In the genomic region with DNA sequence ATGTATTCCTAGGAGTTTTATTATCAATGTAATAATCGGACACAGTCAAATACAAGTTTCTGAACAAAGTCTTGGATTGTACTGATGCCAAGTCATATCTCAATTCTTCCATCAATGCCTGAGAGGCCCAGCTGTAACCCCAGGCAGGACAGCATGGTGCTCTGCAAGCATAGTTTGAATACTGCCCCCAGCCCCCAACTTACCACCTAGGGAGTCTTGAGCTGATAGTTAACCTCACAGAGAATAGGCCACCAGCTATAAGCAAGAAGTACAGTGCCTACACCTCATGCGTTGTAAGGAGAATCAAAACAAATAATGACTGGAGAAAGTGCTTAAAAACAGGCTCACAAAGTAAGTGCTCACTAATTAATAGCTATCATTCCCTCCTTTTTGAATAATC, we compare ENCODE assay signal across 10 cellular contexts. TPM values are rescaled to one million over a fixed set of nuclear protein-coding genes. Genes with fewer than 3 reads are reported as not detected.
DNase-seq lines count a peak whose midpoint lies in the region; ATAC-seq and TF ChIP-seq lines count a peak whose summit lies in the region.
"Had no signal": no experiment of that assay in that cellular context is flagged by ENCODE, and none has a peak within 500 bp of the region (broad histone marks: within the 10 kb centered on the region; RNA-seq: fewer than 3 reads in every experiment).

No MANE protein-coding gene starts in this region.

- no peaks in the 10 kb centered on the region for H3K9me3 Mint-ChIP-seq in activated CD8-positive, alpha-beta T cell treated with anti-CD3 and anti-CD28 coated beads, Interleukin-2, amount 10 ng/mL, durations not matched to agents 7 days and 5 days (ENCODE audit: insufficient read depth)

- CTCF ChIA-PET in activated CD8-positive, alpha-beta T cell treated with anti-CD3 and anti-CD28 coated beads, Interleukin-2, amount 10 ng/mL, durations not matched to agents 7 days and 5 days (lab: Charles Lee) = no interaction called here

- no peaks in the 10 kb centered on the region for H3K27me3 Mint-ChIP-seq in activated CD8-positive, alpha-beta T cell treated with anti-CD3 and anti-CD28 coated beads, Interleukin-2, amount 10 ng/mL, durations not matched to agents 7 days and 5 days (ENCODE audit: low read depth)

- peaks cover 41% of the 10 kb centered on the region for H3K4me1 Mint-ChIP-seq in activated CD8-positive, alpha-beta T cell treated with anti-CD3 and anti-CD28 coated beads, Interleukin-2, amount 10 ng/mL, durations not matched to agents 7 days and 5 days (ENCODE audit: low read depth)

- no peaks in the 10 kb centered on the region for H3K9me3 ChIP-seq in right cardiac atrium (ENCODE audit: control insufficient read depth, low read length)
- H3K9me3 ChIP-seq in right atrium auricular region = no peaks in the 10 kb centered on the region
- H3K9me3 ChIP-seq in iPS-18a (ENCODE audit: control insufficient read depth, low read depth, low read length) = no peaks in the 10 kb centered on the region
- H3K9me3 ChIP-seq in upper lobe of right lung = no peaks in the 10 kb centered on the region

- TF ChIP-seq CTCF in right atrium auricular region (IDR thresholded peaks at IDR 0.05) = no peak
- no peak for TF ChIP-seq CTCF in upper lobe of right lung (IDR thresholded peaks at IDR 0.05)

- DNase-seq in right cardiac atrium = no peak
- DNase-seq in right atrium auricular region (ENCODE audit: low spot score) = no peak
- no peak for DNase-seq in activated CD8-positive, alpha-beta T cell treated with anti-CD3 and anti-CD28 coated beads, Interleukin-2, amount 10 ng/mL, durations not matched to agents 7 days and 5 days
- DNase-seq in upper lobe of right lung = no peak
- DNase-seq in AML-193 (lab: John Stamatoyannopoulos, UW) = no peak
- DNase-seq: DMS79 treated with DMSO at 0.1 percent for 48 hours had no signal

- WGBS in right cardiac atrium = 48% methylated on average over 2 of the region's 2 CpGs

- H3K4me3 ChIP-seq in right cardiac atrium (ENCODE audit: low read length) (peak overlapping the region; percentile 28), right atrium auricular region (no peak overlapping the region), iPS-18a (ENCODE audit: low read length) (peak overlapping the region; percentile 100), upper lobe of right lung (peak overlapping the region; percentile 85)

- H3K27ac ChIP-seq in right cardiac atrium (ENCODE audit: low read length) (no peak overlapping the region), right atrium auricular region (no peak overlapping the region), iPS-18a (ENCODE audit: low read length) (no peak overlapping the region), upper lobe of right lung (no peak overlapping the region)

- H3K27me3 ChIP-seq in right cardiac atrium (ENCODE audit: control insufficient read depth, insufficient read depth) = no peaks in the 10 kb centered on the region
- H3K27me3 ChIP-seq in right atrium auricular region = no peaks in the 10 kb centered on the region
- H3K27me3 ChIP-seq in iPS-18a (ENCODE audit: control insufficient read depth, insufficient read depth, low read length) = no peaks in the 10 kb centered on the region
- no peaks in the 10 kb centered on the region for H3K27me3 ChIP-seq in upper lobe of right lung

- H3K4me1 ChIP-seq in right cardiac atrium (ENCODE audit: control insufficient read depth, insufficient read depth, low read length) (peaks cover 2% of the 10 kb centered on the region), right atrium auricular region (peaks cover 0 to 40% of the 10 kb centered on the region in 2 donors), iPS-18a (ENCODE audit: control insufficient read depth, low read depth, low read length) (peaks cover 16% of the 10 kb centered on the region), upper lobe of right lung (peaks cover 40% of the 10 kb centered on the region)

- H3K27ac Mint-ChIP-seq in activated CD8-positive, alpha-beta T cell treated with anti-CD3 and anti-CD28 coated beads, Interleukin-2, amount 10 ng/mL, durations not matched to agents 7 days and 5 days = peak overlapping the region; percentile 54

- peak overlapping the region; percentile 90 for H3K4me3 Mint-ChIP-seq in activated CD8-positive, alpha-beta T cell treated with anti-CD3 and anti-CD28 coated beads, Interleukin-2, amount 10 ng/mL, durations not matched to agents 7 days and 5 days

- peaks cover 22% of the 10 kb centered on the region for H3K36me3 Mint-ChIP-seq in activated CD8-positive, alpha-beta T cell treated with anti-CD3 and anti-CD28 coated beads, Interleukin-2, amount 10 ng/mL, durations not matched to agents 7 days and 5 days (ENCODE audit: low read depth)

- no peak overlapping the region for H3K9ac ChIP-seq in iPS-18a (ENCODE audit: low read length)

- ATAC-seq in right cardiac atrium = no peak
- ATAC-seq in activated CD8-positive, alpha-beta T cell treated with anti-CD3 and anti-CD28 coated beads, Interleukin-2, amount 10 ng/mL, durations not matched to agents 7 days and 5 days = no peak
- no peak for ATAC-seq in upper lobe of right lung
- ATAC-seq in GM18909 (IDR thresholded peaks at IDR 0.05; ENCODE audit: poor library complexity, unreplicated experiment) = no peak
- ATAC-seq in HG03108 (IDR thresholded peaks at IDR 0.05; ENCODE audit: unreplicated experiment) = no peak

- H3K36me3 ChIP-seq in right atrium auricular region (no peaks in the 10 kb centered on the region), iPS-18a (ENCODE audit: control insufficient read depth, low read depth, low read length) (peaks cover 17% of the 10 kb centered on the region), upper lobe of right lung (no peaks in the 10 kb centered on the region)

- intact Hi-C loops in right cardiac atrium (cut with DNase I) = no loop called here
- intact Hi-C loops in upper lobe of right lung (cut with DNase I) = no loop called here

- POLR2A ChIA-PET in activated CD8-positive, alpha-beta T cell treated with anti-CD3 and anti-CD28 coated beads, Interleukin-2, amount 10 ng/mL, durations not matched to agents 7 days and 5 days (lab: Charles Lee) = no interaction called here

RNA-seq across cellular contexts. Expression of a gene that starts 2.7 kb away (rescaled TPM):
- 10 to 100 TPM; 10.4 to 15.6 (median 14.6) TPM for total RNA-seq in right cardiac atrium
- polyA plus RNA-seq in right cardiac atrium = 6.5 TPM
- total RNA-seq in right atrium auricular region = 1 to 10 TPM; 7.8 to 8.9 TPM
- 10 to 100 TPM; 51.2 to 62.4 TPM for total RNA-seq in activated CD8-positive, alpha-beta T cell treated with anti-CD3 and anti-CD28 coated beads, Interleukin-2, amount 10 ng/mL, durations not matched to agents 7 days and 5 days
- total RNA-seq in upper lobe of right lung = 30.7 TPM

RNA-seq across cellular contexts. Expression of a gene that starts 3.1 kb away (rescaled TPM):
- total RNA-seq in right cardiac atrium (10 to 100 TPM; 12.6 to 13.6 (median 12.8) TPM), right atrium auricular region (1 to 10 TPM; 5.1 to 8.6 TPM), upper lobe of right lung (28.8 TPM)
- 7.2 TPM for polyA plus RNA-seq in right cardiac atrium
- total RNA-seq in activated CD8-positive, alpha-beta T cell treated with anti-CD3 and anti-CD28 coated beads, Interleukin-2, amount 10 ng/mL, durations not matched to agents 7 days and 5 days = 10 to 100 TPM; 21.3 to 25.5 TPM

RNA-seq across cellular contexts. Expression of a gene that starts 44.6 kb away (rescaled TPM):
- not detected for total RNA-seq in right cardiac atrium
- not detected for polyA plus RNA-seq in right cardiac atrium
- total RNA-seq in right atrium auricular region = not detected
- total RNA-seq in activated CD8-positive, alpha-beta T cell treated with anti-CD3 and anti-CD28 coated beads, Interleukin-2, amount 10 ng/mL, durations not matched to agents 7 days and 5 days = not detected
- total RNA-seq in upper lobe of right lung = not detected
- total RNA-seq: T-helper 1 cell treated with Interleukin-12 subunit alpha and Interleukin-12 subunit beta and Interleukin-4 antibody, amounts not matched to agents 30 ng/mL and 1 ng/mL, for 36 hours had no signal

Comparison
In these comparisons a context has a peak if more than half of its experiments do, and no peak if none do; other contexts are left out.
1. H3K4me3 ChIP-seq: peak in right cardiac atrium (single experiment), iPS-18a (single experiment) and upper lobe of right lung (single experiment); none in right atrium auricular region (0 of 2).